In genomic region chr1:109197163-109198042, GRCh38 we compare ENCODE assay signal across 1 cellular context.
A peak's percentile ranks its signal among the peaks of the same experiment; 100 is the strongest.
TF ChIP-seq lines count a peak whose summit lies in the region.

No MANE protein-coding gene starts in this region.

TF ChIP-seq in SK-N-SH, 30 proteins besides CTCF, POLR2A, EP300 and RAD21 (continued from another document):
- TF ChIP-seq RXRA (IDR thresholded peaks at IDR 0.05; ENCODE audit: borderline replicate concordance, low read depth) (peak; percentile 90), RCOR1 (IDR thresholded peaks at IDR 0.05; ENCODE audit: low read length) (no peak), TEAD4 (IDR thresholded peaks at IDR 0.05; ENCODE audit: borderline replicate concordance, insufficient read depth) (peak; percentile 89)
